In the genomic region with DNA sequence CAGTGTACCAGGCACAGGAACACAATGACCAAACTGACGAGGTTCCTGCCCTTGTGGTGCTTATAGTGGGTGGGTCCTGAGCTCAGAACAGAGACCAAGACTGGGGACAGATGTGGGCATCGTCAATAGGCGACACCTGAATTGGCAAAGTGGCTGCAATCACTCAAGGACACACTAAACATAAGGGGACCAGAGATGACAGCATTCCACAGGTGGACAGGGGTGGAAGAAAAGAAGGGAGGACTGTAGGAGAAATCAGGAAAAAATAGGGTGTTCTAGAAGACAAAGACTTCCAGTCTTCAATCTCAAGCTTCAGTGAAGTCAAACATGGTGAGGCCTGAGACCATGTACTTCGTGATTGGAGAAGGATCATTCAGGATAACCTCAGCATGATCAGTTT, we compare ENCODE assay signal across 1 cellular context.
TF ChIP-seq lines count a peak whose summit lies in the region.

No MANE protein-coding gene starts in this region.

TF ChIP-seq in IMR-90, 13 proteins besides CTCF, POLR2A, EP300 and RAD21:
- TF ChIP-seq MAZ (IDR thresholded peaks at IDR 0.05; ENCODE audit: borderline replicate concordance, low read depth, low read length) (no peak), NFE2L2 (IDR thresholded peaks at IDR 0.05; ENCODE audit: low read depth, low read length) (no peak), SMC3 (IDR thresholded peaks at IDR 0.05; ENCODE audit: low read depth, low read length) (no peak), MXI1 (IDR thresholded peaks at IDR 0.05; ENCODE audit: borderline replicate concordance, low read depth, low read length) (no peak), RCOR1 (IDR thresholded peaks at IDR 0.05; ENCODE audit: insufficient replicate concordance, low read length) (no peak), CHD1 (IDR thresholded peaks at IDR 0.05; ENCODE audit: low read depth, low read length) (no peak), BHLHE40 (IDR thresholded peaks at IDR 0.05; ENCODE audit: low read depth, low read length) (no peak), MAFK (IDR thresholded peaks at IDR 0.05; ENCODE audit: low read depth, low read length) (no peak), CEBPB (IDR thresholded peaks at IDR 0.05; ENCODE audit: low read depth, low read length) (no peak), RFX5 (IDR thresholded peaks at IDR 0.05; ENCODE audit: low read depth, low read length) (no peak), FOS (IDR thresholded peaks at IDR 0.05; ENCODE audit: low read depth, low read length) (no peak)
- TF ChIP-seq, protein P1, sequence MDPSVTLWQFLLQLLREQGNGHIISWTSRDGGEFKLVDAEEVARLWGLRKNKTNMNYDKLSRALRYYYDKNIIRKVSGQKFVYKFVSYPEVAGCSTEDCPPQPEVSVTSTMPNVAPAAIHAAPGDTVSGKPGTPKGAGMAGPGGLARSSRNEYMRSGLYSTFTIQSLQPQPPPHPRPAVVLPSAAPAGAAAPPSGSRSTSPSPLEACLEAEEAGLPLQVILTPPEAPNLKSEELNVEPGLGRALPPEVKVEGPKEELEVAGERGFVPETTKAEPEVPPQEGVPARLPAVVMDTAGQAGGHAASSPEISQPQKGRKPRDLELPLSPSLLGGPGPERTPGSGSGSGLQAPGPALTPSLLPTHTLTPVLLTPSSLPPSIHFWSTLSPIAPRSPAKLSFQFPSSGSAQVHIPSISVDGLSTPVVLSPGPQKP (IDR thresholded peaks at IDR 0.05; ENCODE audit: borderline replicate concordance, low read depth, low read length), result no peak
- TF ChIP-seq, protein P2, sequence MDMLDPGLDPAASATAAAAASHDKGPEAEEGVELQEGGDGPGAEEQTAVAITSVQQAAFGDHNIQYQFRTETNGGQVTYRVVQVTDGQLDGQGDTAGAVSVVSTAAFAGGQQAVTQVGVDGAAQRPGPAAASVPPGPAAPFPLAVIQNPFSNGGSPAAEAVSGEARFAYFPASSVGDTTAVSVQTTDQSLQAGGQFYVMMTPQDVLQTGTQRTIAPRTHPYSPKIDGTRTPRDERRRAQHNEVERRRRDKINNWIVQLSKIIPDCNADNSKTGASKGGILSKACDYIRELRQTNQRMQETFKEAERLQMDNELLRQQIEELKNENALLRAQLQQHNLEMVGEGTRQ (IDR thresholded peaks at IDR 0.05; ENCODE audit: low read depth, low read length), result no peak
